Comparison of ENCODE assay signal across 15 cellular contexts in genomic region chr20:1801551-1801950, GRCh38.
DNase-seq lines count a peak whose midpoint lies in the region; ATAC-seq and TF ChIP-seq lines count a peak whose summit lies in the region.
"Had no signal": no experiment of that assay in that cellular context is flagged by ENCODE, and none has a peak within 500 bp of the region (broad histone marks: within the 10 kb centered on the region; RNA-seq: fewer than 3 reads in every experiment).

No MANE protein-coding gene starts in this region.

- no peaks in the 10 kb centered on the region for H3K9me3 Mint-ChIP-seq in CD4-positive, alpha-beta T cell
- H3K9me3 Mint-ChIP-seq in neural progenitor cell, result no peaks in the 10 kb centered on the region

- H3K4me1 ChIP-seq in MM.1S (ENCODE audit: low read length), result peaks cover 18% of the 10 kb centered on the region
- peaks cover 6% of the 10 kb centered on the region for H3K4me1 ChIP-seq in neural progenitor cell
- peaks cover 2% of the 10 kb centered on the region for H3K4me1 ChIP-seq in mesendoderm (ENCODE audit: control insufficient read depth, low read depth, low read length)

- H3K36me3 ChIP-seq in MM.1S (replicated peaks; ENCODE audit: insufficient read depth, low read length) (no peaks in the 10 kb centered on the region), neural progenitor cell (no peaks in the 10 kb centered on the region), mesendoderm (ENCODE audit: control insufficient read depth, insufficient read depth, low read length) (no peaks in the 10 kb centered on the region)
- H3K36me3 ChIP-seq: ovary, SJSA1, uterus had no signal

- peaks cover 53% of the 10 kb centered on the region for H3K27me3 ChIP-seq in CD4-positive, alpha-beta T cell (ENCODE audit: control insufficient read depth, insufficient read depth, low read length)
- peaks cover 3% of the 10 kb centered on the region; the same call in 1 of the 2 replicates for H3K27me3 ChIP-seq in MM.1S (replicated peaks; ENCODE audit: insufficient read depth, low read length)
- H3K27me3 ChIP-seq in neural progenitor cell, result peaks cover 51% of the 10 kb centered on the region
- H3K27me3 ChIP-seq in mesendoderm (ENCODE audit: insufficient read depth, low read length, poor library complexity), result no peaks in the 10 kb centered on the region
- H3K27me3 ChIP-seq: ovary, uterus had no signal

- H3K4me3 ChIP-seq in MM.1S (ENCODE audit: low read length) (peak overlapping the region; percentile 63; the same call in 1 of the 2 replicates), coronary artery (peak overlapping the region; percentile 3), neural progenitor cell (no peak overlapping the region), mesendoderm (ENCODE audit: low read length) (no peak overlapping the region)
- H3K4me3 ChIP-seq: ovary, SJSA1, uterus had no signal

- no peak overlapping the region for H2BK120ac ChIP-seq in mesendoderm (ENCODE audit: low read depth, low read length)

- H3K27ac ChIP-seq in CD4-positive, alpha-beta T cell (ENCODE audit: low read depth, low read length), result no peak overlapping the region
- H3K27ac ChIP-seq in MM.1S (ENCODE audit: low read length), result peak overlapping the region; percentile 12; the same call in 1 of the 2 replicates
- H3K27ac ChIP-seq in coronary artery, result no peak overlapping the region
- H3K27ac ChIP-seq in neural progenitor cell, result no peak overlapping the region
- no peak overlapping the region for H3K27ac ChIP-seq in mesendoderm (ENCODE audit: low read depth, low read length)
- H3K27ac ChIP-seq: KMS-11, ovary, SJSA1, uterus had no signal

- H3K79me1 ChIP-seq in mesendoderm (ENCODE audit: low read length), result no peaks in the 10 kb centered on the region

- H3K4me1 Mint-ChIP-seq in CD4-positive, alpha-beta T cell (ENCODE audit: low read depth), result peaks cover 16% of the 10 kb centered on the region
- peaks cover 14% of the 10 kb centered on the region for H3K4me1 Mint-ChIP-seq in neural progenitor cell

- no peak overlapping the region for H3K23ac ChIP-seq in mesendoderm (ENCODE audit: low read length)

- H3K36me3 Mint-ChIP-seq in CD4-positive, alpha-beta T cell (ENCODE audit: low read depth), result no peaks in the 10 kb centered on the region
- H3K36me3 Mint-ChIP-seq in neural progenitor cell, result no peaks in the 10 kb centered on the region
- H3K36me3 Mint-ChIP-seq: activated CD8-positive, alpha-beta memory T cell treated with anti-CD3 and anti-CD28 coated beads, Interleukin-2, amount 10 ng/mL, durations not matched to agents 7 days and 5 days had no signal

- intact Hi-C loops in CD4-positive, alpha-beta T cell (cut with DNase I, micrococcal nuclease), result no loop called here

- peak overlapping the region; percentile 3 for H3K4me3 Mint-ChIP-seq in CD4-positive, alpha-beta T cell
- H3K4me3 Mint-ChIP-seq in neural progenitor cell, result peak overlapping the region; percentile 86

- H3K79me2 ChIP-seq in MM.1S (ENCODE audit: low read length) (no peaks in the 10 kb centered on the region), neural progenitor cell (ENCODE audit: low read depth) (no peaks in the 10 kb centered on the region), mesendoderm (ENCODE audit: control insufficient read depth, insufficient read depth, low read length) (no peaks in the 10 kb centered on the region)

- H2AFZ ChIP-seq in MM.1S (ENCODE audit: low read length), result peak overlapping the region; percentile 2; the same call in 1 of the 2 replicates
- no peak overlapping the region for H2AFZ ChIP-seq in neural progenitor cell (replicated peaks)

- no peak overlapping the region for H3K27ac Mint-ChIP-seq in CD4-positive, alpha-beta T cell
- H3K27ac Mint-ChIP-seq in neural progenitor cell, result no peak overlapping the region
- H3K27ac Mint-ChIP-seq: activated CD8-positive, alpha-beta memory T cell treated with anti-CD3 and anti-CD28 coated beads, Interleukin-2, amount 10 ng/mL, durations not matched to agents 7 days and 5 days had no signal

- H3K9me2 ChIP-seq in MM.1S (replicated peaks; ENCODE audit: insufficient read depth, low read length), result no peaks in the 10 kb centered on the region

- DNase-seq in CD4-positive, alpha-beta T cell, result no peak
- peak; percentile 45 for DNase-seq in MM.1S
- DNase-seq in coronary artery (ENCODE audit: low spot score), result no peak
- DNase-seq in neural progenitor cell (ENCODE audit: low spot score), result no peak
- DNase-seq in foreskin melanocyte, result no peak
- no peak for DNase-seq in NCI-H446 (lab: John Stamatoyannopoulos, UW)
- no peak for DNase-seq in mesendoderm
- DNase-seq in NCI-H345 (lab: John Stamatoyannopoulos, UW), result no peak
- DNase-seq: activated CD4-positive, alpha-beta T cell treated with anti-CD3 and anti-CD28 coated beads for 1 hour; NCI-H2081; uterus had no signal

- peaks cover 77% of the 10 kb centered on the region for H3K27me3 Mint-ChIP-seq in CD4-positive, alpha-beta T cell
- peaks cover 19% of the 10 kb centered on the region for H3K27me3 Mint-ChIP-seq in neural progenitor cell (ENCODE audit: insufficient read depth, low read depth)

- no peak overlapping the region for H3K4ac ChIP-seq in mesendoderm (ENCODE audit: low read depth, low read length)

- H4K8ac ChIP-seq in mesendoderm (ENCODE audit: low read depth, low read length), result no peak overlapping the region

- POLR2A ChIA-PET in CD4-positive, alpha-beta T cell (lab: Charles Lee), result no interaction called here

- H3F3A ChIP-seq in MM.1S (ENCODE audit: insufficient read depth, low read length) (peaks cover 11% of the 10 kb centered on the region; the same call in 1 of the 2 replicates), neural progenitor cell (ENCODE audit: low read depth) (peaks cover 18% of the 10 kb centered on the region)

- no peak for TF ChIP-seq CTCF in CD4-positive, alpha-beta T cell (IDR thresholded peaks at IDR 0.05)
- no peak for TF ChIP-seq CTCF in MM.1S (IDR thresholded peaks at IDR 0.05; ENCODE audit: low read length)
- no peak for TF ChIP-seq CTCF in coronary artery (IDR thresholded peaks at IDR 0.05)
- no peak for TF ChIP-seq CTCF in neural progenitor cell (IDR thresholded peaks at IDR 0.05)

- H3K4me2 ChIP-seq in MM.1S (ENCODE audit: low read depth, low read length) (peak overlapping the region; percentile 94; the same call in 1 of the 2 replicates), neural progenitor cell (no peak overlapping the region), mesendoderm (ENCODE audit: low read length) (no peak overlapping the region)

- no peaks in the 10 kb centered on the region for H3K9me3 ChIP-seq in CD4-positive, alpha-beta T cell (ENCODE audit: control insufficient read depth, low read length)
- H3K9me3 ChIP-seq in MM.1S (replicated peaks; ENCODE audit: insufficient read depth, low read length) (no peaks in the 10 kb centered on the region), neural progenitor cell (ENCODE audit: low read depth) (no peaks in the 10 kb centered on the region)
- H3K9me3 ChIP-seq: ovary, SJSA1, uterus had no signal

- H3K18ac ChIP-seq in mesendoderm (ENCODE audit: low read length), result no peak overlapping the region

- CTCF ChIA-PET in CD4-positive, alpha-beta T cell (lab: Charles Lee), result no interaction called here

- no CpG with 5 or more reads among the region's 3 CpGs for WGBS in mesendoderm (ENCODE audit: extremely low coverage, insufficient coverage, low lambda C conversion rate)

- no peak overlapping the region for H3K56ac ChIP-seq in mesendoderm (ENCODE audit: low read length)

- no peak overlapping the region for H2BK5ac ChIP-seq in mesendoderm (ENCODE audit: low read length)

- H4K5ac ChIP-seq in mesendoderm (ENCODE audit: low read length), result no peak overlapping the region

- H2AK5ac ChIP-seq in mesendoderm (ENCODE audit: low read length), result no peak overlapping the region

- no peaks in the 10 kb centered on the region for H4K20me1 ChIP-seq in MM.1S (ENCODE audit: insufficient read depth, low read length)
- H4K20me1 ChIP-seq in neural progenitor cell (ENCODE audit: low read depth), result no peaks in the 10 kb centered on the region

- H2BK15ac ChIP-seq in mesendoderm (replicated peaks; ENCODE audit: low read depth), result no peak overlapping the region

- H3K9ac ChIP-seq in MM.1S (ENCODE audit: low read length), result no peak overlapping the region
- no peak overlapping the region for H3K9ac ChIP-seq in neural progenitor cell
- H3K9ac ChIP-seq in mesendoderm (ENCODE audit: low read length), result no peak overlapping the region
- H3K9ac ChIP-seq: KMS-11 had no signal

- no peak for ATAC-seq in CD4-positive, alpha-beta T cell (ENCODE audit: poor library complexity)

Comparison
In these comparisons a context has a peak if more than half of its experiments do, and no peak if none do; other contexts are left out.
1. H3K4me3 ChIP-seq: peak in MM.1S (single experiment) and coronary artery (single experiment); none in neural progenitor cell (single experiment) and mesendoderm (single experiment).